In the genomic region with DNA sequence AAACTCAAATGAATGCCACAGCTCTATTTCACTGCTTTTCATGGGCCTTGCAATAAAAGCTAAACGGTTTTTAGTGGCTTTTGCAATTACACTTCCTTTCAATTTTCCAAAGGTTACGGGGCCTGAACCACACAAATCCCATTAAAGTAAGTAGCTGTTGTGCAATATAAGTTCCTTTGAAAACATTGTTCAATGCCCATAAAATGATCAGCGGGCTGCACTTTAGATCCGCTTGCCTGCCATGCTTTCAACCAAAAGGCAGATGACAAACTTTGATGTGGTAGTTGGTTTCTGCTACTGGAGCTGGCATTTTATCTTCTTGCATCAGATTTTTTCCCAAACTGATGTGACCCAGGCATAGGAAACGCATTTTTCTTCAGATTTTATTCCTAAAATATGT, we compare ENCODE assay signal across 1 cellular context.
TF ChIP-seq lines count a peak whose summit lies in the region.

No MANE protein-coding gene starts in this region.

TF ChIP-seq in HepG2, 621 proteins besides CTCF, POLR2A, EP300 and RAD21:
- TF ChIP-seq CEBPB (IDR thresholded peaks at IDR 0.05; ENCODE audit: borderline replicate concordance, low read depth, low read length), result peak; percentile 24; the same call in 1 of the 2 replicates
- TF ChIP-seq ZNF232 (CRISPR knock-in tag; IDR thresholded peaks at IDR 0.05; ENCODE audit: borderline replicate concordance), result no peak
- TF ChIP-seq, protein P1, sequence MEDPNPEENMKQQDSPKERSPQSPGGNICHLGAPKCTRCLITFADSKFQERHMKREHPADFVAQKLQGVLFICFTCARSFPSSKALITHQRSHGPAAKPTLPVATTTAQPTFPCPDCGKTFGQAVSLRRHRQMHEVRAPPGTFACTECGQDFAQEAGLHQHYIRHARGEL (CRISPR knock-in tag; IDR thresholded peaks at IDR 0.05), result no peak
- no peak for TF ChIP-seq FOSL1 (CRISPR knock-in tag; IDR thresholded peaks at IDR 0.05; ENCODE audit: borderline replicate concordance)
- no peak for TF ChIP-seq ZMAT3 (CRISPR knock-in tag; conservative IDR thresholded peaks at IDR 0.05)
